8 cellular contexts compared by ENCODE assay signal in the genomic region with DNA sequence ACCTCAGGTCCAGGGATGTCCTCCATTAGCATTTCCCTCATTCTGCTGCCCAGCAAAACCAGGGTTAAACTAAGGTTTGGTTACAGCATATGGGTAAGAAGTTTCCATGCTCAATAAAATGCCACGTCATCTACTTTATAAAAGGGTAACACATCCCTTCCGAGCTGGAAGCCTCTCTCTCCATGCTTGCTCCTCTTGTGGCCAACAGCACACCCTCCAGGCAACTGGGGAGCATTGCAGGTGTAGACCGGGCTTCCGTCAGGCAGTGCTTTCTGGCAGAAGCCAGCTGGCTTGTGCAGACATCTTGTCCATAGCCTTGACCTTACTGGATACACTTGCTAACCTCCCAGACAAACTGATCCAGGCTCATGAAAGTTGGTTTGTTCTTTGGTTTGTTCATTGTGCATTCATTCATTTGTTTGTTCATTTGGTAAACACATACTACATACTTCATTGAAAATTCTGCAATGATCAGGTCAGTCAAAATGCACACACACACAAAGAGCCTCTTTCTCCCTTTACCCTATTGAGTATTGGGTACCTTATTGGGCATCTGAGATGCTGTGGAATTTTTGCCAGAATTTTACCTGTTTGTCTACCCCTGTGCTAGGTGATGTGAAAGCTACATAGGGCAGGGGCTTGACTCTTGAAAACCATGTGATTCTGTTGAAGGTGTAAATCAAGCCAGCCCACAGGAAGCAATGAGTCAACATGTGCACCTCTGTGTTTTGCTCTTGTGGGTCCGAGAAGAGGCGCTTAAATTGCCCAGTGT.
DNase-seq lines count a peak whose midpoint lies in the region; ATAC-seq and TF ChIP-seq lines count a peak whose summit lies in the region.

No MANE protein-coding gene starts in this region.

- peak; percentile 44 to 50 for DNase-seq in activated T-cell treated with anti-CD3 and anti-CD28 coated beads, Interleukin-2, amount 50 U/mL, for 48 hours
- DNase-seq in activated T-cell treated with anti-CD3 and anti-CD28 coated beads for 4 hours (no peak), LoVo (ENCODE audit: low spot score) (peak; percentile 24), RKO (ENCODE audit: low spot score) (peak; percentile 68), epithelial cell of proximal tubule (ENCODE audit: low read depth) (peak; percentile 26), dedifferentiated amniotic fluid mesenchymal stem cell (ENCODE audit: extremely low spot score) (no peak)
- DNase-seq in naive thymus-derived CD4-positive, alpha-beta T cell = no peak
- DNase-seq in naive thymus-derived CD8-positive, alpha-beta T cell = no peak

- no peaks in the 10 kb centered on the region for H3K9me3 ChIP-seq in naive thymus-derived CD4-positive, alpha-beta T cell (ENCODE audit: control insufficient read depth in 2 of 3, low read length in 3 of 3)

- no peak overlapping the region for H3K4me3 Mint-ChIP-seq in naive thymus-derived CD4-positive, alpha-beta T cell
- no peak overlapping the region for H3K4me3 Mint-ChIP-seq in naive thymus-derived CD8-positive, alpha-beta T cell

- peaks cover 0 to 2% (median 0%) of the 10 kb centered on the region in 7 donors for H3K4me1 Mint-ChIP-seq in naive thymus-derived CD4-positive, alpha-beta T cell
- no peaks in the 10 kb centered on the region for H3K4me1 Mint-ChIP-seq in naive thymus-derived CD8-positive, alpha-beta T cell

- CTCF ChIA-PET in naive thymus-derived CD4-positive, alpha-beta T cell (lab: Charles Lee) = no interaction called here

- peak; percentile 99 for TF ChIP-seq CTCF in epithelial cell of proximal tubule (conservative IDR thresholded peaks at IDR 0.05; ENCODE audit: low read depth, low read length)

- H3K4me1 ChIP-seq in naive thymus-derived CD4-positive, alpha-beta T cell (ENCODE audit: control insufficient read depth in 2 of 2, insufficient read depth in 2 of 2, low read length in 2 of 2) = no peaks in the 10 kb centered on the region

- H3K27me3 ChIP-seq in naive thymus-derived CD4-positive, alpha-beta T cell (ENCODE audit: control insufficient read depth in 2 of 2, insufficient read depth in 2 of 2, low read length in 2 of 2) = peaks cover 0 to 3% of the 10 kb centered on the region in 2 donors

- H3K9me3 Mint-ChIP-seq in naive thymus-derived CD4-positive, alpha-beta T cell = peaks cover 0 to 11% (median 4%) of the 10 kb centered on the region in 11 donors
- H3K9me3 Mint-ChIP-seq in naive thymus-derived CD8-positive, alpha-beta T cell = peaks cover 0 to 15% (median 2%) of the 10 kb centered on the region in 9 donors

- H3K36me3 ChIP-seq in naive thymus-derived CD4-positive, alpha-beta T cell (ENCODE audit: control insufficient read depth in 2 of 3, insufficient read depth in 3 of 3, low read length in 3 of 3) = no peaks in the 10 kb centered on the region

- peak; percentile 37 for ATAC-seq in naive thymus-derived CD4-positive, alpha-beta T cell
- ATAC-seq in naive thymus-derived CD8-positive, alpha-beta T cell = no peak

- H3K27me3 Mint-ChIP-seq in naive thymus-derived CD4-positive, alpha-beta T cell = peaks cover 8 to 57% (median 52%) of the 10 kb centered on the region in 5 donors
- peaks cover 33 to 73% (median 44%) of the 10 kb centered on the region in 5 donors for H3K27me3 Mint-ChIP-seq in naive thymus-derived CD8-positive, alpha-beta T cell

- H3K36me3 Mint-ChIP-seq in naive thymus-derived CD4-positive, alpha-beta T cell = no peaks in the 10 kb centered on the region
- H3K36me3 Mint-ChIP-seq in naive thymus-derived CD8-positive, alpha-beta T cell = peaks cover 0 to 6% (median 1%) of the 10 kb centered on the region in 3 donors

- POLR2A ChIA-PET in naive thymus-derived CD4-positive, alpha-beta T cell (lab: Charles Lee) = no interaction called here
- POLR2A ChIA-PET in naive thymus-derived CD8-positive, alpha-beta T cell (lab: Charles Lee) = no interaction called here

- intact Hi-C loops in naive thymus-derived CD4-positive, alpha-beta T cell (cut with micrococcal nuclease) = no loop called here

- no peak overlapping the region for H3K27ac ChIP-seq in naive thymus-derived CD4-positive, alpha-beta T cell (ENCODE audit: low read depth, low read length)

- H3K27ac Mint-ChIP-seq in naive thymus-derived CD4-positive, alpha-beta T cell = no peak overlapping the region
- peak overlapping the region in 1 of 10 donors; percentile 20 for H3K27ac Mint-ChIP-seq in naive thymus-derived CD8-positive, alpha-beta T cell

- no peak overlapping the region for H3K4me3 ChIP-seq in epithelial cell of proximal tubule (ENCODE audit: low read depth, low read length)
- H3K4me3 ChIP-seq in naive thymus-derived CD4-positive, alpha-beta T cell (ENCODE audit: low read length) = no peak overlapping the region

Comparison
In these comparisons a context has a peak if more than half of its experiments do, and no peak if none do; other contexts are left out.
1. DNase-seq: peak in activated T-cell treated with anti-CD3 and anti-CD28 coated beads, Interleukin-2, amount 50 U/mL, for 48 hours (2 of 2), LoVo (single experiment), RKO (single experiment) and epithelial cell of proximal tubule (single experiment); none in activated T-cell treated with anti-CD3 and anti-CD28 coated beads for 4 hours (single experiment), naive thymus-derived CD4-positive, alpha-beta T cell (0 of 9), dedifferentiated amniotic fluid mesenchymal stem cell (single experiment) and naive thymus-derived CD8-positive, alpha-beta T cell (0 of 10).